8 cellular contexts compared by ENCODE assay signal in genomic region chr5:15008476-15008875, GRCh38.
DNase-seq lines count a peak whose midpoint lies in the region; ATAC-seq, FAIRE-seq and TF ChIP-seq lines count a peak whose summit lies in the region.

No MANE protein-coding gene starts in this region.

- no peak overlapping the region for H3K4me3 Mint-ChIP-seq in activated naive CD4-positive, alpha-beta T cell treated with anti-CD3 and anti-CD28 coated beads for 36 hours

- H3K27ac Mint-ChIP-seq in activated naive CD4-positive, alpha-beta T cell treated with anti-CD3 and anti-CD28 coated beads for 36 hours: no peak overlapping the region

- intact Hi-C loops in prostate gland (cut with DNase I): no loop called here
- intact Hi-C loops in activated naive CD4-positive, alpha-beta T cell treated with anti-CD3 and anti-CD28 coated beads for 36 hours (cut with micrococcal nuclease): no loop called here

- peak; percentile 91 for FAIRE-seq in RCC 7860 (lab: Jason Lieb, UNC)

- TF ChIP-seq POLR2A in prostate gland (IDR thresholded peaks at IDR 0.05): peak; percentile 14

- TF ChIP-seq CTCF in fibroblast of villous mesenchyme (IDR thresholded peaks at IDR 0.05; ENCODE audit: insufficient read depth, low read depth, low read length) (no peak), prostate gland (IDR thresholded peaks at IDR 0.05) (peak in 1 of 4 experiments; percentile 12)

- no peak for ATAC-seq in GM19324 (IDR thresholded peaks at IDR 0.05; ENCODE audit: low FRiP score, unreplicated experiment)
- no peak for ATAC-seq in GM18868 (IDR thresholded peaks at IDR 0.05; ENCODE audit: unreplicated experiment)
- no peak for ATAC-seq in HG02759 (IDR thresholded peaks at IDR 0.05; ENCODE audit: unreplicated experiment)

- H3K4me1 ChIP-seq in prostate gland (replicated peaks): peaks cover 7% of the 10 kb centered on the region

- no peaks in the 10 kb centered on the region for H3K27me3 Mint-ChIP-seq in activated naive CD4-positive, alpha-beta T cell treated with anti-CD3 and anti-CD28 coated beads for 36 hours (ENCODE audit: low read depth)

- H3K4me1 Mint-ChIP-seq in activated naive CD4-positive, alpha-beta T cell treated with anti-CD3 and anti-CD28 coated beads for 36 hours (ENCODE audit: low read depth): no peaks in the 10 kb centered on the region

- no peaks in the 10 kb centered on the region for H3K36me3 Mint-ChIP-seq in activated naive CD4-positive, alpha-beta T cell treated with anti-CD3 and anti-CD28 coated beads for 36 hours (ENCODE audit: low read depth)

- peak overlapping the region; percentile 36 to 73 for H3K27ac ChIP-seq in prostate gland

- DNase-seq in GM04503 (ENCODE audit: low read depth): peak; percentile 82
- peak; percentile 91 for DNase-seq in RCC 7860 (ENCODE audit: low spot score)
- DNase-seq in fibroblast of villous mesenchyme (ENCODE audit: low read depth): peak; percentile 96
- DNase-seq in prostate gland (ENCODE audit: low spot score): peak; percentile 96
- no peak for DNase-seq in activated naive CD4-positive, alpha-beta T cell treated with anti-CD3 and anti-CD28 coated beads for 36 hours

- no peaks in the 10 kb centered on the region for H3K36me3 ChIP-seq in prostate gland

- CTCF ChIA-PET in activated naive CD4-positive, alpha-beta T cell treated with anti-CD3 and anti-CD28 coated beads for 36 hours (lab: Charles Lee): no interaction called here

- WGBS in prostate gland: 27% methylated on average over 8 of the region's 8 CpGs

- H3K4me3 ChIP-seq in fibroblast of villous mesenchyme (ENCODE audit: low read depth, low read length): no peak overlapping the region
- H3K4me3 ChIP-seq in prostate gland: no peak overlapping the region

- no peaks in the 10 kb centered on the region for H3K27me3 ChIP-seq in prostate gland (replicated peaks; ENCODE audit: insufficient read depth)

- H3K9me3 Mint-ChIP-seq in activated naive CD4-positive, alpha-beta T cell treated with anti-CD3 and anti-CD28 coated beads for 36 hours: no peaks in the 10 kb centered on the region

- no peaks in the 10 kb centered on the region for H3K9me3 ChIP-seq in prostate gland
